1 cellular context compared by ENCODE assay signal in the genomic region with DNA sequence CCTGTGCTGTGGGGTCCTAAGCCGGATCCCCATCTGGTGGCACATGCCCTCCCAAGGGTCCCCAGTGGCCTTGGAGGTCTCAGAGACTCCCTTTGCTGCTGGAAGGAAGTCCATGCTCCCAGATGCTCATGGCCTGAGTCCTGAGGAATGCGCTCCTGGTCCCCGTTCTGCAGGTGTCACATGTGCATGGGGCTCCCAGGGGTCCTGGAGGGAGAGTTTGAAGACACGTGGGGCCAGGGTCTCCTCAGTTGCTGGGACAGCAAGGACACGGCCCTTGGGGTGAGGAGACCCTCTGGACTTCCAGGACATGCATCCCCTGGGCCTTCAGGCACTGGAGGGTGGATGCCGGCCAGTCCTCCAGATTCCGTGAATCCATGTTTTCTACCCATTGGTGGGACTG.
TF ChIP-seq lines count a peak whose summit lies in the region.

No MANE protein-coding gene starts in this region.

TF ChIP-seq in WTC11, 78 proteins besides CTCF, POLR2A, EP300 and RAD21 (continued from another document):
- TF ChIP-seq, protein P1, sequence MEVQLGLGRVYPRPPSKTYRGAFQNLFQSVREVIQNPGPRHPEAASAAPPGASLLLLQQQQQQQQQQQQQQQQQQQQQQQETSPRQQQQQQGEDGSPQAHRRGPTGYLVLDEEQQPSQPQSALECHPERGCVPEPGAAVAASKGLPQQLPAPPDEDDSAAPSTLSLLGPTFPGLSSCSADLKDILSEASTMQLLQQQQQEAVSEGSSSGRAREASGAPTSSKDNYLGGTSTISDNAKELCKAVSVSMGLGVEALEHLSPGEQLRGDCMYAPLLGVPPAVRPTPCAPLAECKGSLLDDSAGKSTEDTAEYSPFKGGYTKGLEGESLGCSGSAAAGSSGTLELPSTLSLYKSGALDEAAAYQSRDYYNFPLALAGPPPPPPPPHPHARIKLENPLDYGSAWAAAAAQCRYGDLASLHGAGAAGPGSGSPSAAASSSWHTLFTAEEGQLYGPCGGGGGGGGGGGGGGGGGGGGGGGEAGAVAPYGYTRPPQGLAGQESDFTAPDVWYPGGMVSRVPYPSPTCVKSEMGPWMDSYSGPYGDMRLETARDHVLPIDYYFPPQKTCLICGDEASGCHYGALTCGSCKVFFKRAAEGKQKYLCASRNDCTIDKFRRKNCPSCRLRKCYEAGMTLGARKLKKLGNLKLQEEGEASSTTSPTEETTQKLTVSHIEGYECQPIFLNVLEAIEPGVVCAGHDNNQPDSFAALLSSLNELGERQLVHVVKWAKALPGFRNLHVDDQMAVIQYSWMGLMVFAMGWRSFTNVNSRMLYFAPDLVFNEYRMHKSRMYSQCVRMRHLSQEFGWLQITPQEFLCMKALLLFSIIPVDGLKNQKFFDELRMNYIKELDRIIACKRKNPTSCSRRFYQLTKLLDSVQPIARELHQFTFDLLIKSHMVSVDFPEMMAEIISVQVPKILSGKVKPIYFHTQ (CRISPR knock-in tag; IDR thresholded peaks at IDR 0.05), result no peak
- TF ChIP-seq, protein P2, sequence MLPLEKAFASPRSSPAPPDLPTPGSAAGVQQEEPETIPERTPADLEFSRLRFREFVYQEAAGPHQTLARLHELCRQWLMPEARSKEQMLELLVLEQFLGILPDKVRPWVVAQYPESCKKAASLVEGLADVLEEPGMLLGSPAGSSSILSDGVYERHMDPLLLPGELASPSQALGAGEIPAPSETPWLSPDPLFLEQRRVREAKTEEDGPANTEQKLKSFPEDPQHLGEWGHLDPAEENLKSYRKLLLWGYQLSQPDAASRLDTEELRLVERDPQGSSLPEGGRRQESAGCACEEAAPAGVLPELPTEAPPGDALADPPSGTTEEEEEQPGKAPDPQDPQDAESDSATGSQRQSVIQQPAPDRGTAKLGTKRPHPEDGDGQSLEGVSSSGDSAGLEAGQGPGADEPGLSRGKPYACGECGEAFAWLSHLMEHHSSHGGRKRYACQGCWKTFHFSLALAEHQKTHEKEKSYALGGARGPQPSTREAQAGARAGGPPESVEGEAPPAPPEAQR (CRISPR knock-in tag; IDR thresholded peaks at IDR 0.05), result no peak
- TF ChIP-seq ZNF423 (CRISPR knock-in tag; IDR thresholded peaks at IDR 0.05) (no peak), PRRX2 (CRISPR knock-in tag; IDR thresholded peaks at IDR 0.05) (no peak), TEAD4 (CRISPR knock-in tag; IDR thresholded peaks at IDR 0.05) (no peak), ZNF317 (CRISPR knock-in tag; IDR thresholded peaks at IDR 0.05; ENCODE audit: borderline replicate concordance, low read depth) (no peak), CBFB (CRISPR knock-in tag; IDR thresholded peaks at IDR 0.05; ENCODE audit: low read depth) (no peak), JUN (CRISPR knock-in tag; IDR thresholded peaks at IDR 0.05) (no peak)
- TF ChIP-seq, protein P3, sequence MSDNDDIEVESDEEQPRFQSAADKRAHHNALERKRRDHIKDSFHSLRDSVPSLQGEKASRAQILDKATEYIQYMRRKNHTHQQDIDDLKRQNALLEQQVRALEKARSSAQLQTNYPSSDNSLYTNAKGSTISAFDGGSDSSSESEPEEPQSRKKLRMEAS (CRISPR knock-in tag; IDR thresholded peaks at IDR 0.05), result no peak
